In genomic region chr14:99671230-99672224, GRCh38 we compare ENCODE assay signal across 18 cellular contexts. TPM values are rescaled to one million over a fixed set of nuclear protein-coding genes. Genes with fewer than 3 reads are reported as not detected.
A peak's percentile ranks its signal among the peaks of the same experiment; 100 is the strongest.
DNase-seq lines count a peak whose midpoint lies in the region; ATAC-seq and TF ChIP-seq lines count a peak whose summit lies in the region.
"Had no signal": no experiment of that assay in that cellular context is flagged by ENCODE, and none has a peak within 500 bp of the region (broad histone marks: within the 10 kb centered on the region; RNA-seq: fewer than 3 reads in every experiment).

No MANE protein-coding gene starts in this region.

- ATAC-seq in GM21367 (IDR thresholded peaks at IDR 0.05; ENCODE audit: unreplicated experiment) = no peak

- TF ChIP-seq CTCF in brain (conservative IDR thresholded peaks at IDR 0.05) = no peak
- no peak for TF ChIP-seq CTCF in osteocyte (IDR thresholded peaks at IDR 0.05)

- peak overlapping the region in 3 of 5 experiments; percentile 13 to 45 (median 17) for H3K4me3 Mint-ChIP-seq in brain
- no peak overlapping the region for H3K4me3 Mint-ChIP-seq in osteocyte (ENCODE audit: unreplicated experiment)
- H3K4me3 Mint-ChIP-seq: activated CD4-positive, alpha-beta T cell treated with anti-CD3 and anti-CD28 coated beads, Interleukin-2, amount 10 ng/mL, durations not matched to agents 24 days and 14 days; IgD-negative memory B cell; T-helper 1 cell treated with Interleukin-12 subunit alpha and Interleukin-12 subunit beta and Interleukin-4 antibody, amounts not matched to agents 30 μg/mL and 1 μg/mL, for 36 hours had no signal

- H3K9ac ChIP-seq in BLaER1 treated with 17β-estradiol and CSF1 and Interleukin-3, amounts not matched to agents 10 nM and 100 nM = peak overlapping the region in 7 of 11 experiments; percentile 38 to 66 (median 59); a peak in 11 of 22 replicates

- H3K36me3 ChIP-seq in BLaER1 treated with 17β-estradiol and CSF1 and Interleukin-3, amounts not matched to agents 10 nM and 100 nM = no peaks in the 10 kb centered on the region

- H3K27ac ChIP-seq in BLaER1 treated with 17β-estradiol and CSF1 and Interleukin-3, amounts not matched to agents 10 nM and 100 nM = peak overlapping the region; percentile 51 to 86 (median 78); a peak in 20 of 22 replicates

- no peaks in the 10 kb centered on the region for H3K27me3 ChIP-seq in BLaER1 treated with 17β-estradiol and CSF1 and Interleukin-3, amounts not matched to agents 10 nM and 100 nM

- H3K27ac Mint-ChIP-seq in brain = peak overlapping the region; percentile 61 to 92 (median 87)
- H3K27ac Mint-ChIP-seq in osteocyte (ENCODE audit: unreplicated experiment) = peak overlapping the region; percentile 77
- H3K27ac Mint-ChIP-seq: activated CD4-positive, alpha-beta T cell treated with anti-CD3 and anti-CD28 coated beads, Interleukin-2, amount 10 ng/mL, durations not matched to agents 24 days and 14 days had no signal

- H3K27me3 Mint-ChIP-seq in brain = peaks cover 3% of the 10 kb centered on the region
- no peaks in the 10 kb centered on the region for H3K27me3 Mint-ChIP-seq in osteocyte (ENCODE audit: unreplicated experiment)

- no peaks in the 10 kb centered on the region for H4K20me1 ChIP-seq in BLaER1 treated with 17β-estradiol and CSF1 and Interleukin-3, amounts not matched to agents 10 nM and 100 nM

- H3K9me3 Mint-ChIP-seq in brain (no peaks in the 10 kb centered on the region), osteocyte (ENCODE audit: unreplicated experiment) (no peaks in the 10 kb centered on the region)
- H3K9me3 Mint-ChIP-seq: activated CD4-positive, alpha-beta T cell treated with anti-CD3 and anti-CD28 coated beads, Interleukin-2, amount 10 ng/mL, durations not matched to agents 24 days and 14 days; T-helper 1 cell treated with Interleukin-12 subunit alpha and Interleukin-12 subunit beta and Interleukin-4 antibody, amounts not matched to agents 30 μg/mL and 1 μg/mL, for 36 hours had no signal

- DNase-seq in islet precursor cell (peak; percentile 66), osteocyte (ENCODE audit: extremely low spot score, unreplicated experiment) (no peak), NCI-H2227 (lab: John Stamatoyannopoulos, UW; ENCODE audit: unreplicated experiment) (no peak), SK-N-DZ (ENCODE audit: low spot score) (no peak)
- no peak for DNase-seq in activated CD8-positive, alpha-beta memory T cell treated with anti-CD3 and anti-CD28 coated beads for 24 hours
- DNase-seq: activated effector memory CD4-positive, alpha-beta T cell treated with anti-CD3 and anti-CD28 coated beads, Interleukin-2, amount 50 U/mL, for 16 hours; cerebellar nuclear complex; DMS79; NCI-H1105 treated with DMSO at 0.1 percent for 48 hours; NCI-H510A had no signal

- no peaks in the 10 kb centered on the region; a peak in 1 of 22 replicates for H3K9me3 ChIP-seq in BLaER1 treated with 17β-estradiol and CSF1 and Interleukin-3, amounts not matched to agents 10 nM and 100 nM (replicated peaks in 1 of 11)

- peak overlapping the region; percentile 65 to 86 (median 80) for H3K4me2 ChIP-seq in BLaER1 treated with 17β-estradiol and CSF1 and Interleukin-3, amounts not matched to agents 10 nM and 100 nM

- H3K36me3 Mint-ChIP-seq in brain (peaks cover 5% of the 10 kb centered on the region), osteocyte (ENCODE audit: unreplicated experiment) (peaks cover 4% of the 10 kb centered on the region)

- H3K4me3 ChIP-seq in BLaER1 treated with 17β-estradiol and CSF1 and Interleukin-3, amounts not matched to agents 10 nM and 100 nM = no peak overlapping the region

- H3K4me1 ChIP-seq in BLaER1 treated with 17β-estradiol and CSF1 and Interleukin-3, amounts not matched to agents 10 nM and 100 nM = peaks cover 40 to 53% (median 45%) of the 10 kb centered on the region in 10 experiments

- H3K4me1 Mint-ChIP-seq in brain (peaks cover 39% of the 10 kb centered on the region), osteocyte (ENCODE audit: unreplicated experiment) (peaks cover 24% of the 10 kb centered on the region)

RNA-seq across cellular contexts. Expression of gene CYP46A1, which starts 12.6 kb away (rescaled TPM):
- polyA plus RNA-seq in brain (ENCODE audit: insufficient read depth, low read depth, low replicate concordance) = 31.8 TPM
- 1.3 and 1.8 TPM in 2 replicates for total RNA-seq in osteocyte
- polyA plus RNA-seq in SK-N-DZ (2014; cell fraction: cytosol; rRNA removed) = 0.06 TPM in 1 of 2 replicates, not detected in the other
- polyA plus RNA-seq in SK-N-DZ (2014; cell fraction: nucleus; rRNA removed) = 0.05 TPM in 1 of 2 replicates, not detected in the other
- total RNA-seq: H4, kidney epithelial cell had no signal
- polyA plus RNA-seq: IgD-negative memory B cell had no signal

RNA-seq across cellular contexts. Expression of gene HHIPL1, which starts 26.6 kb away (rescaled TPM):
- 3.1 TPM for polyA plus RNA-seq in brain (ENCODE audit: insufficient read depth, low read depth, low replicate concordance)
- total RNA-seq in osteocyte = 2.0 and 2.7 TPM in 2 replicates
- polyA plus RNA-seq in SK-N-DZ (2014; cell fraction: cytosol; rRNA removed) = not detected in 2 replicates
- polyA plus RNA-seq in SK-N-DZ (2014; cell fraction: nucleus; rRNA removed) = not detected in 2 replicates
- total RNA-seq: activated CD4-positive, alpha-beta T cell treated with anti-CD3 and anti-CD28 coated beads, Interleukin-2, amount 10 ng/mL, durations not matched to agents 24 days and 14 days had no signal
